23 cellular contexts compared by ENCODE assay signal in the genomic region with DNA sequence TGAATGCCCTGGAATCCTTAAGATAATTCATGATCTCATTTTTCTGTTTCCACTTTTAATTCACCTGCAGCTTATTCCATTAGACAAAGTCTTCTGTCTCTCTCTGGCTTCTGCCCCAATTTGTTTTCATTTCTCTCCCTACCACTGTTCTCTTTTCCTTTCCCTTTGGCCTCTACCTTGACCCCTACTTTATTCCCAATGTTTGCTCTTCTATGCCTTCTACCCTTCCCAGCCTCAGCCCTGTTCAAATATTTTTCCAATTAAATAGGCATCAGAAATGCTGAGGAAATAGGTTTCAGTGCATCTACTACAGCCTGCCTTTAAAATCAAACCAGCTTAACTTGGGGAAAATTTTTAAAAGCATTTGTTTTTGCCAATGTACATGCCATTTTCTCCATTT.
DNase-seq lines count a peak whose midpoint lies in the region; ATAC-seq, FAIRE-seq and TF ChIP-seq lines count a peak whose summit lies in the region.
"Had no signal": no experiment of that assay in that cellular context is flagged by ENCODE, and none has a peak within 500 bp of the region (broad histone marks: within the 10 kb centered on the region; RNA-seq: fewer than 3 reads in every experiment).

No MANE protein-coding gene starts in this region.

- no peak overlapping the region for H3K4me3 Mint-ChIP-seq in GM23338
- H3K4me3 Mint-ChIP-seq: B cell; CD4-positive, CD25-positive, alpha-beta regulatory T cell; CD8-positive, alpha-beta T cell; H9 had no signal

- H3K27me3 Mint-ChIP-seq in GM23338 (ENCODE audit: insufficient read depth, low read depth, poor library complexity): no peaks in the 10 kb centered on the region
- H3K27me3 Mint-ChIP-seq: B cell; CD4-positive, CD25-positive, alpha-beta regulatory T cell had no signal

- no peak overlapping the region for H3K9ac ChIP-seq in kidney (ENCODE audit: low read length in 2 of 2)
- H3K9ac ChIP-seq: BLaER1, GM23248 had no signal

- H3K9me2 ChIP-seq in GM23338 (ENCODE audit: insufficient read depth): no peaks in the 10 kb centered on the region

- H3K9me3 ChIP-seq in kidney (ENCODE audit: control insufficient read depth in 1 of 2, low read length in 2 of 2): no peaks in the 10 kb centered on the region
- H3K9me3 ChIP-seq: BLaER1, Caco-2 had no signal

- no peak overlapping the region for H3K4me3 ChIP-seq in GM23338
- H3K4me3 ChIP-seq in kidney (ENCODE audit: low read length in 2 of 2): no peak overlapping the region
- H3K4me3 ChIP-seq: BLaER1, GM12878, GM23248 had no signal

- FAIRE-seq in kidney (lab: Jason Lieb, UNC): no peak
- FAIRE-seq: A204.1, GM12878 had no signal

- no peaks in the 10 kb centered on the region for H3K79me2 ChIP-seq in GM23338 (replicated peaks; ENCODE audit: insufficient read depth)

- intact Hi-C loops in kidney (cut with DNase I): no loop called here

- H3K27ac ChIP-seq in GM23338 (ENCODE audit: low read depth) (no peak overlapping the region), kidney (ENCODE audit: low read depth in 2 of 2, low read length in 2 of 2) (no peak overlapping the region)
- H3K27ac ChIP-seq: 22Rv1, BLaER1, C4-2B, GM23248 had no signal

- H3K4me1 ChIP-seq in GM23338 (ENCODE audit: insufficient read depth) (no peaks in the 10 kb centered on the region), kidney (ENCODE audit: control insufficient read depth in 1 of 2, insufficient read depth in 1 of 2, low read depth in 1 of 2, low read length in 2 of 2) (no peaks in the 10 kb centered on the region)
- H3K4me1 ChIP-seq: BLaER1, Caco-2 had no signal

- no peaks in the 10 kb centered on the region for H3F3A ChIP-seq in GM23338 (replicated peaks; ENCODE audit: low read depth)

- H3K4me2 ChIP-seq in GM23338: no peak overlapping the region
- H3K4me2 ChIP-seq: BLaER1 had no signal

- no peaks in the 10 kb centered on the region for H3K4me1 Mint-ChIP-seq in GM23338
- H3K4me1 Mint-ChIP-seq: B cell; CD4-positive, CD25-positive, alpha-beta regulatory T cell; H9 had no signal

- DNase-seq in NCI-H82 treated with DMSO at 0.1 percent for 48 hours (lab: John Stamatoyannopoulos, UW; ENCODE audit: unreplicated experiment) (peak; percentile 31), NCI-H82 (lab: John Stamatoyannopoulos, UW) (no peak), GM23338 (ENCODE audit: low spot score) (no peak), NCI-H146 (lab: John Stamatoyannopoulos, UW) (peak; percentile 57), NCI-H748 (lab: John Stamatoyannopoulos, UW; ENCODE audit: unreplicated experiment) (peak; percentile 76), kidney (no peak), GM19238 (ENCODE audit: insufficient read length, low spot score) (no peak)
- DNase-seq: Caco-2; CD4-positive, CD25-positive, alpha-beta regulatory T cell; CD8-positive, alpha-beta T cell; DMS153; DND-41; GDM1; GM23248; H9 had no signal

- no peak overlapping the region for H2AFZ ChIP-seq in GM23338
- H2AFZ ChIP-seq: GM23248 had no signal

- H3K9me3 Mint-ChIP-seq in GM23338: no peaks in the 10 kb centered on the region
- H3K9me3 Mint-ChIP-seq: CD8-positive, alpha-beta T cell; H9 had no signal

- no peaks in the 10 kb centered on the region for H3K27me3 ChIP-seq in GM23338 (ENCODE audit: insufficient read depth)
- H3K27me3 ChIP-seq: BLaER1 had no signal

- no peak for ATAC-seq in GM23338
- no peak for ATAC-seq in GM18511 (IDR thresholded peaks at IDR 0.05; ENCODE audit: unreplicated experiment)
- ATAC-seq: CD8-positive, alpha-beta T cell; GM12878; HCT116 had no signal

- H3K36me3 ChIP-seq in GM23338 (ENCODE audit: insufficient read depth): no peaks in the 10 kb centered on the region
- H3K36me3 ChIP-seq in kidney (ENCODE audit: control insufficient read depth in 1 of 2, insufficient read depth in 2 of 2, low read length in 2 of 2): no peaks in the 10 kb centered on the region
- H3K36me3 ChIP-seq: BLaER1 had no signal

- H4K20me1 ChIP-seq in GM23338 (replicated peaks; ENCODE audit: insufficient read depth): no peaks in the 10 kb centered on the region
- H4K20me1 ChIP-seq: BLaER1 had no signal

- H3K36me3 Mint-ChIP-seq in GM23338 (ENCODE audit: low read depth): no peaks in the 10 kb centered on the region
- H3K36me3 Mint-ChIP-seq: CD4-positive, CD25-positive, alpha-beta regulatory T cell; CD8-positive, alpha-beta T cell had no signal

- TF ChIP-seq CTCF in GM23338 (conservative IDR thresholded peaks at IDR 0.05; ENCODE audit: low read depth in 2 of 2): no peak
- no peak for TF ChIP-seq CTCF in kidney (IDR thresholded peaks at IDR 0.05; ENCODE audit: borderline replicate concordance, extremely low read depth, insufficient read depth)

- peak overlapping the region; percentile 63 for H3K27ac Mint-ChIP-seq in GM23338
- H3K27ac Mint-ChIP-seq: B cell; CD4-positive, CD25-positive, alpha-beta regulatory T cell; CD8-positive, alpha-beta T cell; H9 had no signal

TF ChIP-seq in GM23338, 12 proteins besides CTCF, POLR2A, EP300 and RAD21 (continues in another document):
- TF ChIP-seq POLR2AphosphoS5 (IDR thresholded peaks at IDR 0.05; ENCODE audit: low read depth) (no peak), ZNF114 (CRISPR knock-in tag; IDR thresholded peaks at IDR 0.05) (no peak), NANOG (IDR thresholded peaks at IDR 0.05; ENCODE audit: borderline replicate concordance) (no peak), ETS1 (IDR thresholded peaks at IDR 0.05) (no peak)
- TF ChIP-seq, protein P1, sequence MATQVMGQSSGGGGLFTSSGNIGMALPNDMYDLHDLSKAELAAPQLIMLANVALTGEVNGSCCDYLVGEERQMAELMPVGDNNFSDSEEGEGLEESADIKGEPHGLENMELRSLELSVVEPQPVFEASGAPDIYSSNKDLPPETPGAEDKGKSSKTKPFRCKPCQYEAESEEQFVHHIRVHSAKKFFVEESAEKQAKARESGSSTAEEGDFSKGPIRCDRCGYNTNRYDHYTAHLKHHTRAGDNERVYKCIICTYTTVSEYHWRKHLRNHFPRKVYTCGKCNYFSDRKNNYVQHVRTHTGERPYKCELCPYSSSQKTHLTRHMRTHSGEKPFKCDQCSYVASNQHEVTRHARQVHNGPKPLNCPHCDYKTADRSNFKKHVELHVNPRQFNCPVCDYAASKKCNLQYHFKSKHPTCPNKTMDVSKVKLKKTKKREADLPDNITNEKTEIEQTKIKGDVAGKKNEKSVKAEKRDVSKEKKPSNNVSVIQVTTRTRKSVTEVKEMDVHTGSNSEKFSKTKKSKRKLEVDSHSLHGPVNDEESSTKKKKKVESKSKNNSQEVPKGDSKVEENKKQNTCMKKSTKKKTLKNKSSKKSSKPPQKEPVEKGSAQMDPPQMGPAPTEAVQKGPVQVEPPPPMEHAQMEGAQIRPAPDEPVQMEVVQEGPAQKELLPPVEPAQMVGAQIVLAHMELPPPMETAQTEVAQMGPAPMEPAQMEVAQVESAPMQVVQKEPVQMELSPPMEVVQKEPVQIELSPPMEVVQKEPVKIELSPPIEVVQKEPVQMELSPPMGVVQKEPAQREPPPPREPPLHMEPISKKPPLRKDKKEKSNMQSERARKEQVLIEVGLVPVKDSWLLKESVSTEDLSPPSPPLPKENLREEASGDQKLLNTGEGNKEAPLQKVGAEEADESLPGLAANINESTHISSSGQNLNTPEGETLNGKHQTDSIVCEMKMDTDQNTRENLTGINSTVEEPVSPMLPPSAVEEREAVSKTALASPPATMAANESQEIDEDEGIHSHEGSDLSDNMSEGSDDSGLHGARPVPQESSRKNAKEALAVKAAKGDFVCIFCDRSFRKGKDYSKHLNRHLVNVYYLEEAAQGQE (IDR thresholded peaks at IDR 0.05; ENCODE audit: unreplicated experiment): no peak

Comparison
In these comparisons a context has a peak if more than half of its experiments do, and no peak if none do; other contexts are left out.
1. DNase-seq: peak in NCI-H82 treated with DMSO at 0.1 percent for 48 hours (single experiment), NCI-H146 (single experiment) and NCI-H748 (single experiment); none in NCI-H82 (single experiment), GM23338 (single experiment), kidney (single experiment) and GM19238 (single experiment).